ENCODE assay signal across 15 cellular contexts in the genomic region with DNA sequence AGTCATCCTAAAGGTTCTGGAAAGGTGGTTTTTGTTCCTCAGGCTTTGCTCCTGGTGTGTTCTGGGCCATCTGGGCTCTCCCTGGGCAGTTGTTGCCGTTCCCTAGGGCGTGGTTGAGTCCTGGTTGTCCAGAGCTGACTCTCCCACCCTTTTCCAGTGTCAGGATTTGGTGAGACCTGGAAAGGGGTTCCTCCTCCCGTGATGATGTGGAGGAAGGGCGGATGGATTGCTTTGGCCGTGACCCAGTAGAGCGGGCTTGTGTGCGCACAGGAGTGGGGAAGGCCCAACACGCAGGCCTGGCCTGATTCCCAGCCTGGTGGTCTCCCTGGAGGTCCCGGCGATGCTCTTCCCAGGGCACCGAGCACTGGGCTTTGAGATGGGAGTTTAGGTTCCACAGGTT. TPM values are rescaled to one million over a fixed set of nuclear protein-coding genes. Genes with fewer than 3 reads are reported as not detected.
DNase-seq lines count a peak whose midpoint lies in the region; ATAC-seq and TF ChIP-seq lines count a peak whose summit lies in the region.
"Had no signal": no experiment of that assay in that cellular context is flagged by ENCODE, and none has a peak within 500 bp of the region (broad histone marks: within the 10 kb centered on the region; RNA-seq: fewer than 3 reads in every experiment).

No MANE protein-coding gene starts in this region.

- H3K27ac ChIP-seq in Peyer's patch (peak overlapping the region in 3 of 4 donors; percentile 9 to 63 (median 57)), tibial nerve (peak overlapping the region; percentile 65 to 93 (median 80))

- WGBS in tibial nerve, 2 donors: 42 to 49% methylated on average over 10 to 11 of the region's 11 CpGs
- 73 to 87% methylated on average over 11 of the region's 11 CpGs for WGBS in lower leg skin, 2 donors

- H3K27me3 Mint-ChIP-seq in dendritic cell treated with granulocyte-macrophage colony-stimulating factor and Interleukin-4, amounts not matched to agents 40 ng/mL and 50 ng/mL, for 4 days: no peaks in the 10 kb centered on the region
- H3K27me3 Mint-ChIP-seq in nephron progenitor cell (ENCODE audit: low read depth, poor library complexity): no peaks in the 10 kb centered on the region
- H3K27me3 Mint-ChIP-seq: activated CD4-positive, alpha-beta T cell treated with anti-CD3 and anti-CD28 coated beads, Interleukin-2, amount 10 ng/mL, durations not matched to agents 24 days and 14 days; activated naive CD4-positive, alpha-beta T cell treated with anti-CD3 and anti-CD28 coated beads, Interleukin-2, amount 10 ng/mL, durations not matched to agents 7 days and 5 days; brain had no signal

- H3K27me3 ChIP-seq in Peyer's patch (no peaks in the 10 kb centered on the region), tibial nerve (no peaks in the 10 kb centered on the region)

- TF ChIP-seq CTCF in Peyer's patch (IDR thresholded peaks at IDR 0.05) (no peak), nephron progenitor cell (IDR thresholded peaks at IDR 0.05) (no peak), tibial nerve (IDR thresholded peaks at IDR 0.05) (no peak), lower leg skin (IDR thresholded peaks at IDR 0.05) (no peak)

- no peak for DNase-seq in Peyer's patch
- DNase-seq in nephron progenitor cell: no peak
- no peak for DNase-seq in tibial nerve (ENCODE audit: low spot score in 2 of 2)
- no peak for DNase-seq in lower leg skin (ENCODE audit: low spot score in 2 of 2)
- DNase-seq: activated CD4-positive, alpha-beta T cell treated with anti-CD3 and anti-CD28 coated beads, Interleukin-2, amount 10 ng/mL, durations not matched to agents 24 days and 14 days; activated naive CD4-positive, alpha-beta T cell treated with anti-CD3 and anti-CD28 coated beads, Interleukin-2, amount 10 ng/mL, durations not matched to agents 7 days and 5 days; MM.1S; NCI-H1694; NCI-H510A; stimulated activated CD4-positive, alpha-beta T cell treated with anti-CD3 and anti-CD28 coated beads, Interleukin-2, amount 100 ng/mL, for 24 hours had no signal

- no peak overlapping the region for H3K4me3 Mint-ChIP-seq in dendritic cell treated with granulocyte-macrophage colony-stimulating factor and Interleukin-4, amounts not matched to agents 40 ng/mL and 50 ng/mL, for 4 days
- no peak overlapping the region for H3K4me3 Mint-ChIP-seq in nephron progenitor cell
- H3K4me3 Mint-ChIP-seq: activated CD4-positive, alpha-beta T cell treated with anti-CD3 and anti-CD28 coated beads, Interleukin-2, amount 10 ng/mL, durations not matched to agents 24 days and 14 days; activated naive CD4-positive, alpha-beta T cell treated with anti-CD3 and anti-CD28 coated beads, Interleukin-2, amount 10 ng/mL, durations not matched to agents 7 days and 5 days; brain; nephron had no signal

- no peak for TF ChIP-seq POLR2A in Peyer's patch (IDR thresholded peaks at IDR 0.05)
- TF ChIP-seq POLR2A in tibial nerve (IDR thresholded peaks at IDR 0.05): no peak
- TF ChIP-seq POLR2A in lower leg skin (IDR thresholded peaks at IDR 0.05): no peak

- intact Hi-C loops in dendritic cell treated with granulocyte-macrophage colony-stimulating factor and Interleukin-4, amounts not matched to agents 40 ng/mL and 50 ng/mL, for 4 days (cut with micrococcal nuclease): no loop called here
- intact Hi-C loops in lower leg skin (cut with DNase I; ENCODE audit: low total_unique reads): loop anchor here (10.0 kb wide), 1 partner anchor 700 kb away; no protein-coding TSS in a partner anchor

- no peaks in the 10 kb centered on the region for H3K9me3 Mint-ChIP-seq in dendritic cell treated with granulocyte-macrophage colony-stimulating factor and Interleukin-4, amounts not matched to agents 40 ng/mL and 50 ng/mL, for 4 days
- no peaks in the 10 kb centered on the region for H3K9me3 Mint-ChIP-seq in nephron progenitor cell
- H3K9me3 Mint-ChIP-seq: activated CD4-positive, alpha-beta T cell treated with anti-CD3 and anti-CD28 coated beads, Interleukin-2, amount 10 ng/mL, durations not matched to agents 24 days and 14 days; activated naive CD4-positive, alpha-beta T cell treated with anti-CD3 and anti-CD28 coated beads, Interleukin-2, amount 10 ng/mL, durations not matched to agents 7 days and 5 days; brain; nephron had no signal

- H3K36me3 Mint-ChIP-seq in dendritic cell treated with granulocyte-macrophage colony-stimulating factor and Interleukin-4, amounts not matched to agents 40 ng/mL and 50 ng/mL, for 4 days (ENCODE audit: low read depth): peaks cover 98% of the 10 kb centered on the region
- H3K36me3 Mint-ChIP-seq in nephron progenitor cell (ENCODE audit: low read depth): peaks cover 8% of the 10 kb centered on the region

- TF ChIP-seq EP300 in tibial nerve (IDR thresholded peaks at IDR 0.05): no peak

- peaks cover 0 to 62% (median 0%) of the 10 kb centered on the region in 3 donors for H3K36me3 ChIP-seq in Peyer's patch
- H3K36me3 ChIP-seq in tibial nerve: peaks cover 0 to 65% (median 3%) of the 10 kb centered on the region in 3 donors

- no peak for ATAC-seq in HG03139 (IDR thresholded peaks at IDR 0.05; ENCODE audit: unreplicated experiment)
- ATAC-seq in GM18858 (IDR thresholded peaks at IDR 0.05; ENCODE audit: unreplicated experiment): no peak

- H3K9me3 ChIP-seq in Peyer's patch: no peaks in the 10 kb centered on the region
- no peaks in the 10 kb centered on the region for H3K9me3 ChIP-seq in tibial nerve

- H3K27ac Mint-ChIP-seq in dendritic cell treated with granulocyte-macrophage colony-stimulating factor and Interleukin-4, amounts not matched to agents 40 ng/mL and 50 ng/mL, for 4 days: peak overlapping the region; percentile 39
- H3K27ac Mint-ChIP-seq in nephron progenitor cell: peak overlapping the region; percentile 71
- H3K27ac Mint-ChIP-seq: activated CD4-positive, alpha-beta T cell treated with anti-CD3 and anti-CD28 coated beads, Interleukin-2, amount 10 ng/mL, durations not matched to agents 24 days and 14 days; nephron had no signal

- H3K4me3 ChIP-seq in Peyer's patch (no peak overlapping the region), tibial nerve (no peak overlapping the region), lower leg skin (ENCODE audit: low read depth, poor library complexity, severe bottlenecking) (no peak overlapping the region)

- peaks cover 24% of the 10 kb centered on the region for H3K4me1 Mint-ChIP-seq in dendritic cell treated with granulocyte-macrophage colony-stimulating factor and Interleukin-4, amounts not matched to agents 40 ng/mL and 50 ng/mL, for 4 days (ENCODE audit: low read depth)
- peaks cover 4% of the 10 kb centered on the region for H3K4me1 Mint-ChIP-seq in nephron progenitor cell
- H3K4me1 Mint-ChIP-seq: brain, nephron had no signal

- H3K4me1 ChIP-seq in Peyer's patch (peaks cover 0 to 8% (median 0%) of the 10 kb centered on the region in 4 donors), tibial nerve (peaks cover 0 to 32% (median 22%) of the 10 kb centered on the region in 4 donors)

RNA-seq across cellular contexts. Expression of a gene that starts 26.1 kb away (rescaled TPM):
- 10 to 100 TPM; 22.4 to 42.5 (median 33.0) TPM for total RNA-seq in Peyer's patch
- 10 to 100 TPM; 27.1 to 36.1 (median 31.3) TPM for total RNA-seq in tibial nerve
- total RNA-seq in lower leg skin: 10 to 100 TPM; 12.7 to 16.9 (median 14.2) TPM
